Comparison of ENCODE assay signal across 8 cellular contexts in genomic region chr5:164898705-164899104, GRCh38.
"Had no signal": no experiment of that assay in that cellular context is flagged by ENCODE, and none has a peak within 500 bp of the region (broad histone marks: within the 10 kb centered on the region; RNA-seq: fewer than 3 reads in every experiment).

No MANE protein-coding gene starts in this region.

- ATAC-seq: GM12878 had no signal

- DNase-seq: GDM1, GF-D8 had no signal

- H3K4me3 ChIP-seq: GM12878 had no signal

- FAIRE-seq: G401.6, GM12878, GM12891, GM12892, GM18507, GM19239 had no signal
